ENCODE assay signal across 8 cellular contexts in genomic region chr4:82890913-82891727, GRCh38. TPM values are rescaled to one million over a fixed set of nuclear protein-coding genes. Genes with fewer than 3 reads are reported as not detected.
DNase-seq lines count a peak whose midpoint lies in the region; ATAC-seq and TF ChIP-seq lines count a peak whose summit lies in the region.

SEC31A (minus strand) TSS chr4:82891153; CDS start chr4:82881936, 9,217 bp downstream.

- peaks cover 15% of the 10 kb centered on the region for H3K36me3 Mint-ChIP-seq in activated T-cell treated with anti-CD3 and anti-CD28 coated beads, Interleukin-2, amount 50 U/mL, for 4 hours (ENCODE audit: insufficient read depth)

- DNase-seq in DMS53 (lab: John Stamatoyannopoulos, UW) (peak; percentile 97), KG1 (lab: John Stamatoyannopoulos, UW) (peak; percentile 92)
- peak; percentile 95 for DNase-seq in activated T-cell treated with anti-CD3 and anti-CD28 coated beads, Interleukin-2, amount 50 U/mL, for 4 hours
- DNase-seq in stimulated activated CD8-positive, alpha-beta memory T cell treated with anti-CD3 and anti-CD28 coated beads, Interleukin-7, amount 100 ng/mL, for 24 hours (ENCODE audit: low read depth): peak; percentile 96

- WGBS in esophagus, 2 donors: 0 to 1% methylated on average over 60 to 71 of the region's 71 CpGs

- H3K4me1 Mint-ChIP-seq in activated T-cell treated with anti-CD3 and anti-CD28 coated beads, Interleukin-2, amount 50 U/mL, for 4 hours (ENCODE audit: low read depth): peaks cover 28% of the 10 kb centered on the region

- no peaks in the 10 kb centered on the region for H3K27me3 Mint-ChIP-seq in activated T-cell treated with anti-CD3 and anti-CD28 coated beads, Interleukin-2, amount 50 U/mL, for 4 hours (ENCODE audit: low read depth)

- H3K4me3 ChIP-seq in esophagus (ENCODE audit: low read depth in 1 of 2, low read length in 2 of 2) (peak within 1 kb of the TSS; percentile 68 to 81), muscle layer of colon (ENCODE audit: low read depth in 1 of 2, low read length in 2 of 2) (peak within 1 kb of the TSS; percentile 79 to 91)

- H3K27ac ChIP-seq in esophagus (ENCODE audit: low read depth in 2 of 2, low read length in 1 of 2) (peak within 1 kb of the TSS; percentile 97 to 99), muscle layer of colon (ENCODE audit: low read depth, low read length) (peak within 1 kb of the TSS; percentile 99)

- no peaks in the 10 kb centered on the region for H3K9me3 ChIP-seq in esophagus (ENCODE audit: control insufficient read depth in 2 of 2, insufficient read depth in 1 of 2, low read depth in 1 of 2, low read length in 1 of 2)
- H3K9me3 ChIP-seq in muscle layer of colon (ENCODE audit: low read length): no peaks in the 10 kb centered on the region

- peak within 1 kb of the TSS; percentile 90 for H3K4me3 Mint-ChIP-seq in activated T-cell treated with anti-CD3 and anti-CD28 coated beads, Interleukin-2, amount 50 U/mL, for 4 hours

- no peaks in the 10 kb centered on the region for H3K9me3 Mint-ChIP-seq in activated T-cell treated with anti-CD3 and anti-CD28 coated beads, Interleukin-2, amount 50 U/mL, for 4 hours

- H3K9ac ChIP-seq in muscle layer of colon (ENCODE audit: low read length): peak within 1 kb of the TSS; percentile 91

- H3K36me3 ChIP-seq in esophagus (ENCODE audit: control insufficient read depth in 2 of 2, insufficient read depth in 2 of 2, low read length in 1 of 2): peaks cover 0 to 3% of the 10 kb centered on the region in 2 donors
- H3K36me3 ChIP-seq in muscle layer of colon (ENCODE audit: insufficient read depth, low read length): peaks cover 19% of the 10 kb centered on the region

- peak; percentile 92 for ATAC-seq in GM21723 (IDR thresholded peaks at IDR 0.05; ENCODE audit: unreplicated experiment)
- peak; percentile 96 to 97 for ATAC-seq in activated T-cell treated with anti-CD3 and anti-CD28 coated beads, Interleukin-2, amount 50 U/mL, for 4 hours

- H3K4me1 ChIP-seq in esophagus (ENCODE audit: control insufficient read depth in 2 of 2, insufficient read depth in 2 of 2, low read length in 1 of 2): no peaks in the 10 kb centered on the region
- H3K4me1 ChIP-seq in muscle layer of colon (ENCODE audit: insufficient read depth, low read length): peaks cover 26% of the 10 kb centered on the region

- H3K27me3 ChIP-seq in esophagus (ENCODE audit: control insufficient read depth in 1 of 2, insufficient read depth in 2 of 2, low read length in 2 of 2) (no peaks in the 10 kb centered on the region), muscle layer of colon (ENCODE audit: control insufficient read depth in 1 of 2, insufficient read depth in 2 of 2, low read length in 2 of 2) (no peaks in the 10 kb centered on the region)

TF ChIP-seq in PFSK-1, 5 proteins besides CTCF, POLR2A, EP300 and RAD21:
- TF ChIP-seq POLR2AphosphoS5 (IDR thresholded peaks at IDR 0.05; ENCODE audit: low read depth, low read length) (peak; percentile 88; the same call in 1 of the 2 replicates), SIN3A (IDR thresholded peaks at IDR 0.05; ENCODE audit: borderline replicate concordance, insufficient read depth, low read length) (no peak; the same call in 1 of the 2 replicates), FOXP2 (optimal IDR thresholded peaks at IDR 0.05; ENCODE audit: borderline replicate concordance, extremely low read depth, extremely low read length, insufficient read depth) (peak; percentile 99), TAF1 (IDR thresholded peaks at IDR 0.05; ENCODE audit: borderline replicate concordance, insufficient read depth, low read length) (peak; percentile 90), REST (IDR thresholded peaks at IDR 0.05; ENCODE audit: insufficient read depth in 1 of 2, low read depth in 2 of 2, low read length in 2 of 2) (peak in 1 of 2 experiments; percentile 46; a peak in 2 of 4 replicates)

RNA-seq across cellular contexts. Expression of gene SEC31A, which starts in this region (rescaled TPM):
- 72.4 TPM for polyA plus RNA-seq in PFSK-1 (2012; ENCODE audit: insufficient read length, low read depth)
- total RNA-seq in activated T-cell treated with anti-CD3 and anti-CD28 coated beads, Interleukin-2, amount 50 U/mL, for 4 hours: 100 to 1,000 TPM; 114 to 124 (median 123) TPM
- polyA plus RNA-seq in esophagus: 100 to 1,000 TPM in 1 of 2 donors, 10 to 100 TPM in 1; 72.5 to 131 TPM

Comparison
In these comparisons a context has a peak if more than half of its experiments do, and no peak if none do; other contexts are left out.
1. Peak in every context shown above with its lines: DNase-seq, ATAC-seq, H3K4me3 ChIP-seq and H3K27ac ChIP-seq.